Comparison of ENCODE assay signal across 20 cellular contexts in genomic region chr11:98630736-98631135, GRCh38.
"Had no signal": no experiment of that assay in that cellular context is flagged by ENCODE, and none has a peak within 500 bp of the region (broad histone marks: within the 10 kb centered on the region; RNA-seq: fewer than 3 reads in every experiment).

No MANE protein-coding gene starts in this region.

- FAIRE-seq: keratinocyte, TTC549 had no signal

- H3K27me3 Mint-ChIP-seq: activated B cell treated with CpG ODN at 0.5 μM for 24 hours; activated CD4-positive, alpha-beta memory T cell treated with anti-CD3 and anti-CD28 coated beads, Interleukin-2, amount 10 ng/mL, durations not matched to agents 7 days and 5 days; activated CD8-positive, alpha-beta memory T cell treated with anti-CD3 and anti-CD28 coated beads, Interleukin-2, amount 10 ng/mL, durations not matched to agents 7 days and 5 days; activated naive CD8-positive, alpha-beta T cell treated with anti-CD3 and anti-CD28 coated beads, Interleukin-2, amount 10 ng/mL, durations not matched to agents 7 days and 5 days; activated T-helper 17 cell treated with anti-CD3 and anti-CD28 coated beads, Interleukin-2, amount 50 U/mL, for 72 hours had no signal

- H3K36me3 Mint-ChIP-seq: activated CD8-positive, alpha-beta memory T cell treated with anti-CD3 and anti-CD28 coated beads, Interleukin-2, amount 10 ng/mL, durations not matched to agents 7 days and 5 days; activated naive CD8-positive, alpha-beta T cell treated with anti-CD3 and anti-CD28 coated beads, Interleukin-2, amount 10 ng/mL, durations not matched to agents 7 days and 5 days; natural killer cell; stimulated activated effector memory CD8-positive, alpha-beta T cell treated with anti-CD3 and anti-CD28 coated beads, Interleukin-12 subunit alpha, Interleukin-12 subunit beta, amount 100 ng/mL, for 72 hours had no signal

- H3K27ac Mint-ChIP-seq: activated B cell treated with CpG ODN at 0.5 μM for 24 hours; activated CD4-positive, alpha-beta memory T cell treated with anti-CD3 and anti-CD28 coated beads, Interleukin-2, amount 10 ng/mL, durations not matched to agents 7 days and 5 days; activated CD8-positive, alpha-beta memory T cell treated with anti-CD3 and anti-CD28 coated beads, Interleukin-2, amount 10 ng/mL, durations not matched to agents 7 days and 5 days; activated naive CD8-positive, alpha-beta T cell treated with anti-CD3 and anti-CD28 coated beads, Interleukin-2, amount 10 ng/mL, durations not matched to agents 7 days and 5 days; activated T-helper 17 cell treated with anti-CD3 and anti-CD28 coated beads, Interleukin-2, amount 50 U/mL, for 72 hours; natural killer cell; stimulated activated effector memory CD8-positive, alpha-beta T cell treated with anti-CD3 and anti-CD28 coated beads, Interleukin-12 subunit alpha, Interleukin-12 subunit beta, amount 100 ng/mL, for 72 hours; T-helper 2 cell treated with Interferon-gamma antibody and Interleukin-4, amounts not matched to agents 5 μg/mL and 100 μg/mL, for 36 hours had no signal

- H3K4me3 Mint-ChIP-seq: activated B cell treated with CpG ODN at 0.5 μM for 24 hours; activated CD4-positive, alpha-beta memory T cell treated with anti-CD3 and anti-CD28 coated beads, Interleukin-2, amount 10 ng/mL, durations not matched to agents 7 days and 5 days; activated CD8-positive, alpha-beta memory T cell treated with anti-CD3 and anti-CD28 coated beads, Interleukin-2, amount 10 ng/mL, durations not matched to agents 7 days and 5 days; activated naive CD8-positive, alpha-beta T cell treated with anti-CD3 and anti-CD28 coated beads, Interleukin-2, amount 10 ng/mL, durations not matched to agents 7 days and 5 days; activated T-helper 17 cell treated with anti-CD3 and anti-CD28 coated beads, Interleukin-2, amount 50 U/mL, for 72 hours; natural killer cell; stimulated activated effector memory CD8-positive, alpha-beta T cell treated with anti-CD3 and anti-CD28 coated beads, Interleukin-12 subunit alpha, Interleukin-12 subunit beta, amount 100 ng/mL, for 72 hours; T-helper 2 cell treated with Interferon-gamma antibody and Interleukin-4, amounts not matched to agents 5 μg/mL and 100 μg/mL, for 36 hours had no signal

- DNase-seq: activated B cell treated with CpG ODN at 0.5 μM for 24 hours; activated CD4-positive, alpha-beta memory T cell treated with anti-CD3 and anti-CD28 coated beads, Interleukin-2, amount 10 ng/mL, durations not matched to agents 7 days and 5 days; activated CD4-positive, alpha-beta T cell treated with anti-CD3 and anti-CD28 coated beads for 4 hours; activated CD8-positive, alpha-beta memory T cell treated with anti-CD3 and anti-CD28 coated beads, Interleukin-2, amount 10 ng/mL, durations not matched to agents 7 days and 5 days; activated naive CD4-positive, alpha-beta T cell; activated naive CD8-positive, alpha-beta T cell treated with anti-CD3 and anti-CD28 coated beads, Interleukin-2, amount 10 ng/mL, durations not matched to agents 7 days and 5 days; amygdala; dermis blood vessel endothelial cell; foreskin fibroblast; hypothalamus; lower lobe of right lung; natural killer cell; sigmoid colon; stimulated activated CD4-positive, alpha-beta T cell treated with anti-CD3 and anti-CD28 coated beads, Interleukin-4, amount 100 ng/mL, for 24 hours; upper lobe of right lung had no signal

- H3K9me3 Mint-ChIP-seq: activated T-helper 17 cell treated with anti-CD3 and anti-CD28 coated beads, Interleukin-2, amount 50 U/mL, for 72 hours had no signal

- ATAC-seq: activated CD8-positive, alpha-beta memory T cell treated with anti-CD3 and anti-CD28 coated beads, Interleukin-2, amount 10 ng/mL, durations not matched to agents 7 days and 5 days; activated T-helper 17 cell treated with anti-CD3 and anti-CD28 coated beads, Interleukin-2, amount 50 U/mL, for 72 hours; lower lobe of right lung; natural killer cell; stimulated activated effector memory CD8-positive, alpha-beta T cell treated with anti-CD3 and anti-CD28 coated beads, Interleukin-12 subunit alpha, Interleukin-12 subunit beta, amount 100 ng/mL, for 72 hours; upper lobe of right lung had no signal

- H3K4me1 Mint-ChIP-seq: activated B cell treated with CpG ODN at 0.5 μM for 24 hours; activated CD4-positive, alpha-beta memory T cell treated with anti-CD3 and anti-CD28 coated beads, Interleukin-2, amount 10 ng/mL, durations not matched to agents 7 days and 5 days; activated CD8-positive, alpha-beta memory T cell treated with anti-CD3 and anti-CD28 coated beads, Interleukin-2, amount 10 ng/mL, durations not matched to agents 7 days and 5 days; activated naive CD8-positive, alpha-beta T cell treated with anti-CD3 and anti-CD28 coated beads, Interleukin-2, amount 10 ng/mL, durations not matched to agents 7 days and 5 days; activated T-helper 17 cell treated with anti-CD3 and anti-CD28 coated beads, Interleukin-2, amount 50 U/mL, for 72 hours; natural killer cell; stimulated activated effector memory CD8-positive, alpha-beta T cell treated with anti-CD3 and anti-CD28 coated beads, Interleukin-12 subunit alpha, Interleukin-12 subunit beta, amount 100 ng/mL, for 72 hours had no signal
